Comparison of ENCODE assay signal across 35 cellular contexts in genomic region chr12:62459976-62460375, GRCh38.
"Had no signal": no experiment of that assay in that cellular context is flagged by ENCODE, and none has a peak within 500 bp of the region (broad histone marks: within the 10 kb centered on the region; RNA-seq: fewer than 3 reads in every experiment).

No MANE protein-coding gene starts in this region.

- DNase-seq: Karpas-422, Kasumi-1, MG63, MM.1S, MV-4-11, NCI-H1048, NCI-H1092, NCI-H1092 treated with DMSO at 0.1 percent for 48 hours, NCI-H1105, NCI-H1105 treated with DMSO at 0.1 percent for 48 hours, NCI-H1417, NCI-H1417 treated with DMSO at 0.1 percent for 48 hours, NCI-H1436, NCI-H1436 treated with DMSO at 0.1 percent for 48 hours, NCI-H146, NCI-H1694, NCI-H1694 treated with DMSO at 0.1 percent for 48 hours, NCI-H187, NCI-H187 treated with DMSO at 0.1 percent for 48 hours, NCI-H1930, NCI-H2029, NCI-H2029 treated with DMSO at 0.1 percent for 48 hours, NCI-H2081, NCI-H2081 treated with DMSO at 0.1 percent for 48 hours, NCI-H2107, NCI-H2171, NCI-H2171 treated with DMSO at 0.1 percent for 48 hours, NCI-H2227 treated with DMSO at 0.1 percent for 48 hours, NCI-H226, NCI-H345, NCI-H446, NCI-H446 treated with DMSO at 0.1 percent for 48 hours, NCI-H510A, NCI-H510A treated with DMSO at 0.1 percent for 48 hours, NCI-H524 had no signal

- H3K27me3 ChIP-seq: MG63 had no signal

- H3K36me3 ChIP-seq: MG63 had no signal

- H3K4me3 ChIP-seq: MG63 had no signal
